In genomic region chr16:75080205-75081029, GRCh38 we compare ENCODE assay signal across 15 cellular contexts. TPM values are rescaled to one million over a fixed set of nuclear protein-coding genes. Genes with fewer than 3 reads are reported as not detected.
DNase-seq lines count a peak whose midpoint lies in the region; ATAC-seq, FAIRE-seq and TF ChIP-seq lines count a peak whose summit lies in the region.
"Had no signal": no experiment of that assay in that cellular context is flagged by ENCODE, and none has a peak within 500 bp of the region (broad histone marks: within the 10 kb centered on the region; RNA-seq: fewer than 3 reads in every experiment).

No MANE protein-coding gene starts in this region.

- DNase-seq in H54 (ENCODE audit: insufficient read length, low spot score) (peak; percentile 68), NCI-H226 (peak; percentile 46), dermis blood vessel endothelial cell (peak; percentile 13), non-pigmented ciliary epithelial cell (ENCODE audit: low read depth) (peak; percentile 56), SIG-M5 treated with dmso at 0.1 percent for 504 hours (lab: John Stamatoyannopoulos, UW; ENCODE audit: unreplicated experiment) (no peak), NCI-H446 treated with DMSO at 0.1 percent for 48 hours (lab: John Stamatoyannopoulos, UW) (no peak), DMS153 (lab: John Stamatoyannopoulos, UW) (no peak)
- DNase-seq: body of pancreas; naive thymus-derived CD4-positive, alpha-beta T cell; NCI-H2029; stimulated activated CD4-positive, alpha-beta T cell treated with anti-CD3 and anti-CD28 coated beads, Interleukin-1b, Interleukin-23, amount 100 ng/mL, for 48 hours; stimulated activated naive CD4-positive, alpha-beta T cell; T1000 had no signal

- no peak for FAIRE-seq in H54 (lab: Jason Lieb, UNC)
- FAIRE-seq: keratinocyte had no signal

- no peak for TF ChIP-seq POLR2A in H54 (IDR thresholded peaks at IDR 0.05; ENCODE audit: low read depth, low read length)

- no peak for ATAC-seq in HG03439 (IDR thresholded peaks at IDR 0.05; ENCODE audit: unreplicated experiment)
- ATAC-seq: body of pancreas; naive thymus-derived CD4-positive, alpha-beta T cell had no signal

RNA-seq across cellular contexts. Expression of gene LDHD, which starts 36.2 kb away (rescaled TPM):
- 1.7 and 2.1 TPM in 2 replicates for total RNA-seq in dermis blood vessel endothelial cell

Comparison
In these comparisons a context has a peak if more than half of its experiments do, and no peak if none do; other contexts are left out.
1. DNase-seq: peak in H54 (single experiment), NCI-H226 (single experiment), dermis blood vessel endothelial cell (single experiment) and non-pigmented ciliary epithelial cell (single experiment); none in SIG-M5 treated with dmso at 0.1 percent for 504 hours (single experiment), NCI-H446 treated with DMSO at 0.1 percent for 48 hours (single experiment) and DMS153 (single experiment).